ENCODE assay signal across 25 cellular contexts in the genomic region with DNA sequence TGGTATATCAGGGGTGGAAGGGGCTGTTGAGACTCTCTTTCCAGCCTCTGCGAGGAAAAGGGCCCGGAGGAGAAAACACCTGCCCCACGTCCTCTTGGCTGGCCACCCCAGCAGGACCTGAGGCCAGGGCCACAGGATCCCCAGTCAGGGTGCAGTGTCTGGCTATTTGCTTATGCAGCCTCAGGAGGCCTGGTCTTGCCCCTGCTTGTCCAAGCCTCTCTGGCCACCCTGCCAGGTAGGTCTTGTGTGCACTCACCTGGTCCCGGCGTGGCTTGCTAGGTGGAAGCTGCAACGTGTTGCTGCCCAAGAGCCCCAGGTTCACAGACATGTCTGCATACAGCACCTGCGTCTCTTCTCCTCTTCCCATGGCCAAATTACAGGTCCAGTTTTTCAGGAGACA. TPM values are rescaled to one million over a fixed set of nuclear protein-coding genes. Genes with fewer than 3 reads are reported as not detected.
"Had no signal": no experiment of that assay in that cellular context is flagged by ENCODE, and none has a peak within 500 bp of the region (broad histone marks: within the 10 kb centered on the region; RNA-seq: fewer than 3 reads in every experiment).

No MANE protein-coding gene starts in this region.

- H3K27ac ChIP-seq: breast epithelium, RWPE1, SJCRH30 had no signal

- H3K36me3 ChIP-seq: breast epithelium, SJCRH30 had no signal

- H3K9me3 ChIP-seq: breast epithelium, SJCRH30 had no signal

- H3K27me3 ChIP-seq: breast epithelium, SJCRH30 had no signal

- ATAC-seq: activated CD8-positive, alpha-beta T cell treated with anti-CD3 and anti-CD28 coated beads, Interleukin-2, amount 10 ng/mL, durations not matched to agents 7 days and 5 days; Panc1; SK-N-SH treated with all-trans-retinoic acid at 6 μM for 48 hours; WTC11 had no signal

- DNase-seq: activated CD4-positive, alpha-beta T cell treated with anti-CD3 and anti-CD28 coated beads for 48 hours; activated CD4-positive, alpha-beta T cell treated with anti-CD3 and anti-CD28 coated beads, Interleukin-2, amount 50 U/mL, for 4 hours; activated CD4-positive, CD25-positive, alpha-beta regulatory T cell treated with anti-CD3 and anti-CD28 coated beads, Interleukin-2, amount 50 U/mL, for 72 hours; activated CD8-positive, alpha-beta T cell treated with anti-CD3 and anti-CD28 coated beads, Interleukin-2, amount 10 ng/mL, durations not matched to agents 7 days and 5 days; activated effector memory CD4-positive, alpha-beta T cell treated with Interleukin-2 at 50 U/mL for 16 hours; activated naive CD4-positive, alpha-beta T cell; activated T-cell treated with anti-CD3 and anti-CD28 coated beads, Interleukin-2, amount 50 U/mL, for 24 hours; aorta; Karpas-422; MM.1S; NCI-H1105; NCI-H1436 treated with DMSO at 0.1 percent for 48 hours; NCI-H187 treated with DMSO at 0.1 percent for 48 hours; NCI-H2081 treated with DMSO at 0.1 percent for 48 hours; NCI-H446; NCI-H774; Right ventricle myocardium superior; SJCRH30 had no signal

- H3K4me3 ChIP-seq: breast epithelium, SJCRH30 had no signal

- H3K4me1 ChIP-seq: breast epithelium, SJCRH30 had no signal

RNA-seq across cellular contexts. Expression of a gene that starts 0.5 kb away (rescaled TPM):
- total RNA-seq: activated CD8-positive, alpha-beta T cell treated with anti-CD3 and anti-CD28 coated beads, Interleukin-2, amount 10 ng/mL, durations not matched to agents 7 days and 5 days; activated T-helper 1 cell treated with anti-CD3 and anti-CD28 coated beads, Interleukin-12 subunit alpha, Interleukin-12 subunit beta, Interleukin-2, Interleukin-4 antibody, amounts not matched to agents 30 ng/mL and 10 ng/mL and 1 ng/mL, durations not matched to agents 14 hours and 24 hours and 36 hours; aorta; OCI-LY7; Right ventricle myocardium superior; SJCRH30; WTC11 had no signal

RNA-seq across cellular contexts. Expression of a gene that starts 34.5 kb away (rescaled TPM):
- total RNA-seq: activated CD8-positive, alpha-beta T cell treated with anti-CD3 and anti-CD28 coated beads, Interleukin-2, amount 10 ng/mL, durations not matched to agents 7 days and 5 days; activated T-helper 1 cell treated with anti-CD3 and anti-CD28 coated beads, Interleukin-12 subunit alpha, Interleukin-12 subunit beta, Interleukin-2, Interleukin-4 antibody, amounts not matched to agents 30 ng/mL and 10 ng/mL and 1 ng/mL, durations not matched to agents 14 hours and 24 hours and 36 hours; OCI-LY7; Right ventricle myocardium superior; SJCRH30; WTC11 had no signal
- polyA plus RNA-seq: aorta had no signal
